In the genomic region with DNA sequence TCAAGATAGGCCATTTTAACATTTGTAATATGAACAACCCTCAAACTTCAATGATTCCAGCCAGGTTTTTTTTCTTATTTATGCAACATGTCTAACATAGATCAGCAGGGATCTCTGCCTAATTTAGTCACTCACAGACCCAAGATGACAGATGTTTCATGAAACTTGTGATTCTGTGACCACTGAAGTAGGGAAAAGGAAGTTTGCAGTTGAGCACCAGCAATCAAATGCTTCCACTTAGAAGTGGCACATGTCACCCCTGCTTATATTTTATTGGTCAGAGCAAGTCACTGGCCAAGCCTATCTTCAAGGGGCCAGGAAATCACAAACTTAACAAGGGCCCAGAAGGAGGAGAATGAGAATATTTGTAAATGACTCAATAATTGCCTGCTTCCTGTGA, we compare ENCODE assay signal across 11 cellular contexts.
DNase-seq lines count a peak whose midpoint lies in the region; ATAC-seq lines count a peak whose summit lies in the region.
"Had no signal": no experiment of that assay in that cellular context is flagged by ENCODE, and none has a peak within 500 bp of the region (broad histone marks: within the 10 kb centered on the region; RNA-seq: fewer than 3 reads in every experiment).

No MANE protein-coding gene starts in this region.

- peaks cover 31% of the 10 kb centered on the region for H3K4me1 Mint-ChIP-seq in activated T-cell treated with anti-CD3 and anti-CD28 coated beads, Interleukin-2, amount 50 U/mL, for 72 hours (ENCODE audit: low read depth)
- H3K4me1 Mint-ChIP-seq in activated T-cell treated with anti-CD3 and anti-CD28 coated beads, Interleukin-2, amount 50 U/mL, for 4 hours (ENCODE audit: low read depth): peaks cover 22% of the 10 kb centered on the region
- peaks cover 18 to 37% of the 10 kb centered on the region in 2 donors for H3K4me1 Mint-ChIP-seq in stimulated activated naive B cell treated with anti-CD40 and anti-IgM and Interleukin-4, amounts not matched to agents 10 μg/mL and 1 μg/mL and 100 μg/mL, for 72 hours
- H3K4me1 Mint-ChIP-seq in T-cell: peaks cover 18 to 25% (median 20%) of the 10 kb centered on the region in 3 donors

- intact Hi-C loops in posterior vena cava (cut with DNase I): no loop called here
- intact Hi-C loops in left ventricle myocardium superior (cut with micrococcal nuclease): no loop called here

- H3K36me3 Mint-ChIP-seq in activated T-cell treated with anti-CD3 and anti-CD28 coated beads, Interleukin-2, amount 50 U/mL, for 72 hours (ENCODE audit: insufficient read depth in 2 of 2): peaks cover 3 to 5% of the 10 kb centered on the region in 2 donors
- H3K36me3 Mint-ChIP-seq in activated T-cell treated with anti-CD3 and anti-CD28 coated beads, Interleukin-2, amount 50 U/mL, for 4 hours (ENCODE audit: insufficient read depth): no peaks in the 10 kb centered on the region
- peaks cover 4 to 9% of the 10 kb centered on the region in 2 donors for H3K36me3 Mint-ChIP-seq in stimulated activated naive B cell treated with anti-CD40 and anti-IgM and Interleukin-4, amounts not matched to agents 10 μg/mL and 1 μg/mL and 100 μg/mL, for 72 hours
- H3K36me3 Mint-ChIP-seq in T-cell: no peaks in the 10 kb centered on the region
- H3K36me3 Mint-ChIP-seq: mesothelial cell of epicardium had no signal

- CTCF ChIA-PET in T-cell (lab: Charles Lee): no interaction called here

- H3K27ac Mint-ChIP-seq in activated T-cell treated with anti-CD3 and anti-CD28 coated beads, Interleukin-2, amount 50 U/mL, for 72 hours: no peak overlapping the region
- peak overlapping the region; percentile 69 for H3K27ac Mint-ChIP-seq in stimulated activated naive B cell treated with anti-CD40 and anti-IgM and Interleukin-4, amounts not matched to agents 10 μg/mL and 1 μg/mL and 100 μg/mL, for 72 hours
- H3K27ac Mint-ChIP-seq in T-cell: no peak overlapping the region
- H3K27ac Mint-ChIP-seq: activated naive CD8-positive, alpha-beta T cell treated with anti-CD3 and anti-CD28 coated beads, Interleukin-2, amount 10 ng/mL, durations not matched to agents 7 days and 5 days; mesothelial cell of epicardium had no signal

- peaks cover 2 to 7% of the 10 kb centered on the region in 2 donors for H3K9me3 Mint-ChIP-seq in activated T-cell treated with anti-CD3 and anti-CD28 coated beads, Interleukin-2, amount 50 U/mL, for 72 hours
- peaks cover 3% of the 10 kb centered on the region for H3K9me3 Mint-ChIP-seq in activated T-cell treated with anti-CD3 and anti-CD28 coated beads, Interleukin-2, amount 50 U/mL, for 4 hours
- H3K9me3 Mint-ChIP-seq in stimulated activated naive B cell treated with anti-CD40 and anti-IgM and Interleukin-4, amounts not matched to agents 10 μg/mL and 1 μg/mL and 100 μg/mL, for 72 hours: peaks cover 4 to 7% of the 10 kb centered on the region in 2 donors
- no peaks in the 10 kb centered on the region for H3K9me3 Mint-ChIP-seq in T-cell

- no peak for DNase-seq in activated T-cell treated with anti-CD3 and anti-CD28 coated beads, Interleukin-2, amount 50 U/mL, for 72 hours
- no peak for DNase-seq in activated T-cell treated with anti-CD3 and anti-CD28 coated beads, Interleukin-2, amount 50 U/mL, for 4 hours
- DNase-seq in stimulated activated naive B cell treated with anti-CD40 and anti-IgM and Interleukin-4, amounts not matched to agents 10 μg/mL and 1 μg/mL and 100 μg/mL, for 72 hours: peak; percentile 14
- DNase-seq in posterior vena cava (ENCODE audit: low spot score): no peak
- no peak for DNase-seq in T-cell
- DNase-seq in left ventricle myocardium superior: no peak
- DNase-seq: activated naive CD8-positive, alpha-beta T cell treated with anti-CD3 and anti-CD28 coated beads, Interleukin-2, amount 10 ng/mL, durations not matched to agents 7 days and 5 days; NCI-H2171 had no signal

- H3K4me3 Mint-ChIP-seq in activated T-cell treated with anti-CD3 and anti-CD28 coated beads, Interleukin-2, amount 50 U/mL, for 72 hours: no peak overlapping the region
- H3K4me3 Mint-ChIP-seq in activated T-cell treated with anti-CD3 and anti-CD28 coated beads, Interleukin-2, amount 50 U/mL, for 4 hours: no peak overlapping the region
- H3K4me3 Mint-ChIP-seq in stimulated activated naive B cell treated with anti-CD40 and anti-IgM and Interleukin-4, amounts not matched to agents 10 μg/mL and 1 μg/mL and 100 μg/mL, for 72 hours: no peak overlapping the region
- H3K4me3 Mint-ChIP-seq in T-cell: no peak overlapping the region
- H3K4me3 Mint-ChIP-seq: activated naive CD8-positive, alpha-beta T cell treated with anti-CD3 and anti-CD28 coated beads, Interleukin-2, amount 10 ng/mL, durations not matched to agents 7 days and 5 days; mesothelial cell of epicardium had no signal

- peak; percentile 36 to 49 for ATAC-seq in activated T-cell treated with anti-CD3 and anti-CD28 coated beads, Interleukin-2, amount 50 U/mL, for 72 hours (replicated peaks in 1 of 2)
- ATAC-seq in activated T-cell treated with anti-CD3 and anti-CD28 coated beads, Interleukin-2, amount 50 U/mL, for 4 hours: no peak
- ATAC-seq in HG02588 (IDR thresholded peaks at IDR 0.05; ENCODE audit: unreplicated experiment) (peak; percentile 83), HG03558 (IDR thresholded peaks at IDR 0.05; ENCODE audit: extremely low read depth, unreplicated experiment) (peak; percentile 84), T-cell (replicated peaks in 1 of 4) (no peak), left ventricle myocardium superior (no peak)
- peak; percentile 80 to 91 for ATAC-seq in stimulated activated naive B cell treated with anti-CD40 and anti-IgM and Interleukin-4, amounts not matched to agents 10 μg/mL and 1 μg/mL and 100 μg/mL, for 72 hours (replicated peaks)

- POLR2A ChIA-PET in T-cell (lab: Charles Lee): no interaction called here

- H3K27me3 Mint-ChIP-seq in activated T-cell treated with anti-CD3 and anti-CD28 coated beads, Interleukin-2, amount 50 U/mL, for 72 hours (ENCODE audit: low read depth): no peaks in the 10 kb centered on the region
- H3K27me3 Mint-ChIP-seq in activated T-cell treated with anti-CD3 and anti-CD28 coated beads, Interleukin-2, amount 50 U/mL, for 4 hours (ENCODE audit: low read depth): no peaks in the 10 kb centered on the region
- no peaks in the 10 kb centered on the region for H3K27me3 Mint-ChIP-seq in stimulated activated naive B cell treated with anti-CD40 and anti-IgM and Interleukin-4, amounts not matched to agents 10 μg/mL and 1 μg/mL and 100 μg/mL, for 72 hours
- no peaks in the 10 kb centered on the region for H3K27me3 Mint-ChIP-seq in T-cell
- H3K27me3 Mint-ChIP-seq: activated naive CD8-positive, alpha-beta T cell treated with anti-CD3 and anti-CD28 coated beads, Interleukin-2, amount 10 ng/mL, durations not matched to agents 7 days and 5 days had no signal

Comparison
In these comparisons a context has a peak if more than half of its experiments do, and no peak if none do; other contexts are left out.
1. ATAC-seq: peak in activated T-cell treated with anti-CD3 and anti-CD28 coated beads, Interleukin-2, amount 50 U/mL, for 72 hours (2 of 2), HG02588 (single experiment), HG03558 (single experiment) and stimulated activated naive B cell treated with anti-CD40 and anti-IgM and Interleukin-4, amounts not matched to agents 10 μg/mL and 1 μg/mL and 100 μg/mL, for 72 hours (2 of 2); none in activated T-cell treated with anti-CD3 and anti-CD28 coated beads, Interleukin-2, amount 50 U/mL, for 4 hours (0 of 2), T-cell (0 of 4) and left ventricle myocardium superior (single experiment).